Comparison of ENCODE assay signal across 13 cellular contexts in the genomic region with DNA sequence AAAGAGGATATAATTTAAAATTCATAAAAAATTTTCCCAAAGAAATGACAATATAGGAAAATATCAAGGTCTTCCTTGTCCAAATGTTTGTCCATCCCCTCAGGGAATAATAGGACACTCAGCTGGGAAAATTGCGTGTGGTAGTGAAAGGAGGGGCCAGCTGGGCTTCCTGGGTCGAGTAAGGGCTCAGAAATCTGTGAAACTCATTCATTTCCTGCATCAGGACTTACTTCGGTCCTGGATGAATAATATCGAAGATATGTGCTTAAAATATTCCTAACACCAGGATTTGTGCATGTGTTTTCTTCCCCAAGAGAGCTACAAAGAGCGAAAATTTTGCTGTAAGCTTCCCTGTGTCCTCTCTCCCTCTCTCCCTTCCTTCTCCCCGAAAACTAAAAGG.
DNase-seq lines count a peak whose midpoint lies in the region; ATAC-seq and TF ChIP-seq lines count a peak whose summit lies in the region.
"Had no signal": no experiment of that assay in that cellular context is flagged by ENCODE, and none has a peak within 500 bp of the region (broad histone marks: within the 10 kb centered on the region; RNA-seq: fewer than 3 reads in every experiment).

No MANE protein-coding gene starts in this region.

- ATAC-seq in IMR-90 (ENCODE audit: low read depth) (peak; percentile 61), HG03521 (IDR thresholded peaks at IDR 0.05; ENCODE audit: unreplicated experiment) (no peak)
- ATAC-seq: activated CD4-positive, alpha-beta T cell treated with anti-CD3 and anti-CD28 coated beads for 36 hours had no signal

- peak overlapping the region; percentile 96 for H3K56ac ChIP-seq in IMR-90 (ENCODE audit: extremely low read depth, insufficient read depth, low read length)

- H3K23ac ChIP-seq in IMR-90 (ENCODE audit: low read depth, low read length): peak overlapping the region; percentile 81; the same call in 1 of the 2 replicates

- peak overlapping the region; percentile 90; the same call in 1 of the 2 replicates for H3K14ac ChIP-seq in IMR-90 (replicated peaks; ENCODE audit: low read depth, low read length)

- intact Hi-C loops in IMR-90 (cut with micrococcal nuclease): no loop called here

- in situ Hi-C loops in IMR-90 (cut with MboI; ENCODE audit: low sequenced_read_pairs): no loop called here

- H3K36me3 Mint-ChIP-seq in CD8-positive, alpha-beta memory T cell: no peaks in the 10 kb centered on the region

- H4K5ac ChIP-seq in IMR-90 (ENCODE audit: low read depth, low read length): peak overlapping the region; percentile 65; the same call in 1 of the 2 replicates

- dilution Hi-C loops in IMR-90 (cut with HindIII; ENCODE audit: low sequenced_read_pairs, unreplicated experiment): no loop called here

- peak overlapping the region; percentile 61 for H4K91ac ChIP-seq in IMR-90 (ENCODE audit: insufficient read depth, low read depth, low read length)

- no peak overlapping the region for H2AFZ ChIP-seq in IMR-90 (replicated peaks; ENCODE audit: low read length, poor library complexity)

- no peak for TF ChIP-seq CTCF in IMR-90 (conservative IDR thresholded peaks at IDR 0.05; ENCODE audit: low read depth, low read length)
- no peak for TF ChIP-seq CTCF in choroid plexus epithelial cell (conservative IDR thresholded peaks at IDR 0.05; ENCODE audit: low read depth, low read length)

- no peak for TF ChIP-seq POLR2A in IMR-90 (IDR thresholded peaks at IDR 0.05; ENCODE audit: low read depth, low read length)

- no peaks in the 10 kb centered on the region for H3K9me3 ChIP-seq in IMR-90 (ENCODE audit: control insufficient read depth, insufficient read depth, low read length)
- H3K9me3 ChIP-seq in CD8-positive, alpha-beta memory T cell (ENCODE audit: low read length): no peaks in the 10 kb centered on the region
- H3K9me3 ChIP-seq: ovary had no signal

- peak overlapping the region; percentile 56 for H3K27ac ChIP-seq in IMR-90 (ENCODE audit: insufficient read depth, low read length)
- H3K27ac ChIP-seq in CD8-positive, alpha-beta memory T cell (ENCODE audit: low read depth, low read length): no peak overlapping the region
- H3K27ac ChIP-seq: ovary had no signal

- H2BK15ac ChIP-seq in IMR-90 (ENCODE audit: low read depth, low read length): peak overlapping the region; percentile 72; the same call in 2 of the 3 replicates

- H2BK120ac ChIP-seq in IMR-90 (ENCODE audit: low read depth, low read length): peak overlapping the region; percentile 97

- H3K27ac Mint-ChIP-seq in CD8-positive, alpha-beta memory T cell: no peak overlapping the region
- H3K27ac Mint-ChIP-seq: activated CD4-positive, alpha-beta T cell treated with anti-CD3 and anti-CD28 coated beads for 36 hours had no signal

- CTCF ChIA-PET in IMR-90 (lab: Yijun Ruan, JAX): interaction anchor here (1.0 kb wide), 1 partner anchor 36 kb away, joined by 3 read pairs; no protein-coding TSS in a partner anchor
- CTCF ChIA-PET in CD8-positive, alpha-beta memory T cell (lab: Charles Lee): no interaction called here

- H4K20me1 ChIP-seq in IMR-90 (ENCODE audit: insufficient read depth, low read length): no peaks in the 10 kb centered on the region

- peak overlapping the region; percentile 66; the same call in 1 of the 2 replicates for H2AK5ac ChIP-seq in IMR-90 (ENCODE audit: low read depth, low read length)

- no peaks in the 10 kb centered on the region for H3K36me3 ChIP-seq in IMR-90 (ENCODE audit: control insufficient read depth, insufficient read depth, low read length)
- H3K36me3 ChIP-seq in CD8-positive, alpha-beta memory T cell (ENCODE audit: insufficient read depth, low read length): no peaks in the 10 kb centered on the region
- H3K36me3 ChIP-seq: ovary had no signal

- peak overlapping the region; percentile 77; the same call in 1 of the 2 replicates for H3K9ac ChIP-seq in IMR-90 (ENCODE audit: low read depth, low read length)

- peaks cover 5% of the 10 kb centered on the region; the same call in 1 of the 2 replicates for H3K9me1 ChIP-seq in IMR-90 (ENCODE audit: insufficient read depth, low read length)

- peak overlapping the region; percentile 81; the same call in 1 of the 2 replicates for H3K4me2 ChIP-seq in IMR-90 (ENCODE audit: low read depth, low read length)

- H3K79me1 ChIP-seq in IMR-90 (ENCODE audit: low read depth in 1 of 2, low read length in 2 of 2): peaks cover 4 to 13% of the 10 kb centered on the region in 2 experiments; a peak in 3 of 4 replicates

- BruUV-seq in IMR-90 (replicated peaks; lab: Mats Ljungman, UMichigan): no TSS peak

- no peak overlapping the region for H2AK9ac ChIP-seq in IMR-90 (replicated peaks; ENCODE audit: low read depth, low read length, poor library complexity)

- peak overlapping the region; percentile 95 to 97 for H4K8ac ChIP-seq in IMR-90 (ENCODE audit: low read depth in 2 of 2, low read length in 2 of 2)

- peak overlapping the region; percentile 95 for H2BK20ac ChIP-seq in IMR-90 (ENCODE audit: low read depth, low read length)

- H3K27me3 ChIP-seq in IMR-90 (ENCODE audit: control insufficient read depth, insufficient read depth, low read length): no peaks in the 10 kb centered on the region
- H3K27me3 ChIP-seq in CD8-positive, alpha-beta memory T cell (ENCODE audit: insufficient read depth, low read length, poor library complexity, severe bottlenecking): no peaks in the 10 kb centered on the region
- H3K27me3 ChIP-seq: ovary had no signal

- no peaks in the 10 kb centered on the region for H3K9me3 Mint-ChIP-seq in CD8-positive, alpha-beta memory T cell

- DNase-seq in AG20443 (ENCODE audit: low spot score) (peak; percentile 48), IMR-90 (peak; percentile 93), choroid plexus epithelial cell (ENCODE audit: low read depth) (peak; percentile 63), lung microvascular endothelial cell (ENCODE audit: low read depth in 2 of 2) (peak; percentile 16 to 91), NCI-H345 (lab: John Stamatoyannopoulos, UW) (no peak)
- no peak for DNase-seq in CD8-positive, alpha-beta memory T cell
- DNase-seq in activated CD4-positive, CD25-positive, alpha-beta regulatory T cell (lab: John Stamatoyannopoulos, UW): no peak
- DNase-seq: activated CD4-positive, alpha-beta T cell treated with anti-CD3 and anti-CD28 coated beads for 36 hours; hippocampal formation; Karpas-422; NCI-H82; ovary had no signal

- POLR2A ChIA-PET in IMR-90 (lab: Charles Lee; ENCODE audit: unreplicated experiment): no interaction called here
- POLR2A ChIA-PET in CD8-positive, alpha-beta memory T cell (lab: Charles Lee): no interaction called here

- peak overlapping the region; percentile 25; the same call in 1 of the 2 replicates for H3K4me3 ChIP-seq in IMR-90 (ENCODE audit: insufficient read depth, low read depth, low read length)
- H3K4me3 ChIP-seq in choroid plexus epithelial cell (ENCODE audit: low read depth, low read length): peak overlapping the region; percentile 4
- no peak overlapping the region for H3K4me3 ChIP-seq in CD8-positive, alpha-beta memory T cell (ENCODE audit: low read length)
- H3K4me3 ChIP-seq: ovary had no signal

- H3K4ac ChIP-seq in IMR-90 (ENCODE audit: low read depth, low read length): peak overlapping the region; percentile 87

- peak overlapping the region; percentile 97 for H2BK5ac ChIP-seq in IMR-90 (ENCODE audit: low read depth, low read length, poor library complexity, severe bottlenecking)

- peaks cover 0 to 4% (median 0%) of the 10 kb centered on the region in 3 donors for H3K4me1 Mint-ChIP-seq in CD8-positive, alpha-beta memory T cell

- WGBS in IMR-90 (ENCODE audit: extremely low coverage in 2 of 2, insufficient read length in 1 of 2), 2 experiments: no CpG with 5 or more reads among the region's 6 CpGs

- H3K18ac ChIP-seq in IMR-90 (ENCODE audit: low read depth, low read length): peak overlapping the region; percentile 87; the same call in 1 of the 2 replicates

- H3K27me3 Mint-ChIP-seq in CD8-positive, alpha-beta memory T cell: peaks cover 0 to 3% of the 10 kb centered on the region in 2 donors

- H3K4me3 Mint-ChIP-seq in CD8-positive, alpha-beta memory T cell: no peak overlapping the region
- H3K4me3 Mint-ChIP-seq: activated CD4-positive, alpha-beta T cell treated with anti-CD3 and anti-CD28 coated beads for 36 hours had no signal

- peaks cover 17% of the 10 kb centered on the region for H3K4me1 ChIP-seq in IMR-90 (ENCODE audit: control insufficient read depth, insufficient read depth, low read length)
- H3K4me1 ChIP-seq in CD8-positive, alpha-beta memory T cell (ENCODE audit: insufficient read depth, low read length): no peaks in the 10 kb centered on the region

- TF ChIP-seq RAD21 in IMR-90 (IDR thresholded peaks at IDR 0.05; ENCODE audit: low read length): no peak

TF ChIP-seq in IMR-90, 13 proteins besides CTCF, POLR2A, EP300 and RAD21:
- TF ChIP-seq FOS (IDR thresholded peaks at IDR 0.05; ENCODE audit: low read depth, low read length) (0 out of 2 replicates have a peak, but pooled peaks have one; percentile 28), ELK1 (IDR thresholded peaks at IDR 0.05; ENCODE audit: borderline replicate concordance, low read depth, low read length) (no peak)

Comparison
In these comparisons a context has a peak if more than half of its experiments do, and no peak if none do; other contexts are left out.
1. DNase-seq: peak in AG20443 (single experiment), IMR-90 (single experiment), choroid plexus epithelial cell (single experiment) and lung microvascular endothelial cell (2 of 2); none in NCI-H345 (single experiment), CD8-positive, alpha-beta memory T cell (0 of 5) and activated CD4-positive, CD25-positive, alpha-beta regulatory T cell (0 of 4).